ENCODE assay signal across 7 cellular contexts in genomic region chr4:1318488-1319213, GRCh38. TPM values are rescaled to one million over a fixed set of nuclear protein-coding genes. Genes with fewer than 3 reads are reported as not detected.
A peak's percentile ranks its signal among the peaks of the same experiment; 100 is the strongest.
DNase-seq lines count a peak whose midpoint lies in the region; ATAC-seq and TF ChIP-seq lines count a peak whose summit lies in the region.

No MANE protein-coding gene starts in this region.

- intact Hi-C loops in sciatic nerve (cut with DNase I): no loop called here

- H3K4me3 ChIP-seq in NB4 (ENCODE audit: low read depth, low read length): no peak overlapping the region
- no peak overlapping the region for H3K4me3 ChIP-seq in neutrophil (ENCODE audit: low read depth in 1 of 2, low read length in 1 of 2)

- H3K4me1 ChIP-seq in neutrophil (ENCODE audit: control insufficient read depth in 1 of 2, insufficient read depth in 1 of 2, low read depth in 1 of 2, low read length in 1 of 2): no peaks in the 10 kb centered on the region

- peaks cover 74% of the 10 kb centered on the region for H3K36me3 ChIP-seq in neutrophil

- no peaks in the 10 kb centered on the region for H3K9me3 ChIP-seq in neutrophil

- no peak for DNase-seq in GM10266 (ENCODE audit: extremely low spot score)
- no peak for DNase-seq in NB4 (ENCODE audit: low read depth)
- DNase-seq in effector CD8-positive, alpha-beta T cell (lab: John Stamatoyannopoulos, UW): peak; percentile 19
- DNase-seq in GF-D8 (lab: John Stamatoyannopoulos, UW): no peak
- no peak for DNase-seq in sciatic nerve (ENCODE audit: low spot score)

- ATAC-seq in HG03442 (IDR thresholded peaks at IDR 0.05; ENCODE audit: unreplicated experiment) (no peak), sciatic nerve (no peak)

- H3K27me3 ChIP-seq in neutrophil: no peaks in the 10 kb centered on the region

- TF ChIP-seq CTCF in GM10266 (IDR thresholded peaks at IDR 0.05; ENCODE audit: control insufficient read depth, insufficient read depth, low read depth, missing control alignments): peak; percentile 41
- peak; percentile 56 for TF ChIP-seq CTCF in NB4 (IDR thresholded peaks at IDR 0.05; ENCODE audit: low read depth, low read length)
- no peak for TF ChIP-seq CTCF in neutrophil (IDR thresholded peaks at IDR 0.05)

- no peak for TF ChIP-seq POLR2A in NB4 (IDR thresholded peaks at IDR 0.05; ENCODE audit: extremely low read depth, insufficient read length)

- peak overlapping the region; percentile 39 for H3K27ac ChIP-seq in neutrophil

RNA-seq across cellular contexts. Expression of gene UVSSA, which starts 28.4 kb away (rescaled TPM):
- total RNA-seq in sciatic nerve: 33.5 TPM

RNA-seq across cellular contexts. Expression of gene MAEA, which starts 29.0 kb away (rescaled TPM):
- 68.6 TPM for total RNA-seq in sciatic nerve
